Comparison of ENCODE assay signal across 8 cellular contexts in the genomic region with DNA sequence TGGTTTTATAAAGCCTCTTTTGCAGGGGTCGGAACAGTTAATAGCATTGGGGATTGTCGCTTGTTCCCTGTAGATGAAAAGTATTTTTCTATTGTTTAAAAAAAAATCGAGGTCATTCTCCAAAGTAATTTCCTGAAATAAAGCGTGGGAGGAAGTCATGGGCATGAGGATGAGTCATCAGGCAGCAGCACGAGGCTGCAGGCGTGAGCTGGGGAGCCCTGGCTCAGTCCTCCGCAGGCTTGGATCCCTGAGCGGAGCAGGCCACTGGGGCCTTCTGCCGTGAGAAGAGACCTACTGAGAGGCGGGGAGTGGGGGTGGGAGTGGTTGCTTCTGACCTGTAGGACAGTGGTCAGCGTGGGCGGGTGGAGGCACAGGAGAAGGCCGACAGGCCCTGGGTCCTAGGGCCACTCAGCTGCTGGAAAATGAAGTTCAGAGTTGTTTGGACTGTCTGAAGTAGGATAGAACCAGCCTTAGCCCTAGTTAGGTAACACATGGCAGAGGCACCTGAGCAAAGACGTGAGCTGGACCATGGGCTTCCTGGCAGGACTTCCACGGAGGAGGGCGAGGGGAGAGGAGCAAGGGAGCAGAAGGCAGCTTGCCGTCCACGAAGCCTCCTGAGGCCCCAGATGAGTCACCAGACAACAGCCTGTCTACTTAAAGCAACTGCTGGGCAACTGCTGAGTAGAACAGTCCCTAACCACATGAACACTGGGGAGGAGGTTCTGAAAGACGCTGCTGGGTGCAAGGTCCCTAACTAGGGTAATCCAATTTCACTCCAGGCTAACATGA. TPM values are rescaled to one million over a fixed set of nuclear protein-coding genes. Genes with fewer than 3 reads are reported as not detected.
A peak's percentile ranks its signal among the peaks of the same experiment; 100 is the strongest.
DNase-seq lines count a peak whose midpoint lies in the region; ATAC-seq and TF ChIP-seq lines count a peak whose summit lies in the region.

No MANE protein-coding gene starts in this region.

- H3K4me3 ChIP-seq in trophoblast cell (ENCODE audit: low read depth, low read length) (no peak overlapping the region), WERI-Rb-1 (ENCODE audit: low read depth, low read length) (no peak overlapping the region)

- H3K36me3 Mint-ChIP-seq in activated CD4-positive, alpha-beta T cell treated with anti-CD3 and anti-CD28 coated beads for 36 hours (ENCODE audit: low read depth): no peaks in the 10 kb centered on the region
- peaks cover 14% of the 10 kb centered on the region for H3K36me3 Mint-ChIP-seq in activated naive CD4-positive, alpha-beta T cell treated with anti-CD3 and anti-CD28 coated beads, Interleukin-2, amount 10 ng/mL, durations not matched to agents 7 days and 5 days

- peak overlapping the region; percentile 59 for H3K14ac ChIP-seq in trophoblast cell (ENCODE audit: low read length)

- peaks cover 32% of the 10 kb centered on the region for H3K4me1 Mint-ChIP-seq in activated CD4-positive, alpha-beta T cell treated with anti-CD3 and anti-CD28 coated beads for 36 hours
- peaks cover 33% of the 10 kb centered on the region for H3K4me1 Mint-ChIP-seq in activated naive CD4-positive, alpha-beta T cell treated with anti-CD3 and anti-CD28 coated beads, Interleukin-2, amount 10 ng/mL, durations not matched to agents 7 days and 5 days

- H3K36me3 ChIP-seq in trophoblast cell (ENCODE audit: control insufficient read depth in 1 of 2, insufficient read depth in 2 of 2, low read length in 2 of 2) (peaks cover 2% of the 10 kb centered on the region in 2 experiments), WERI-Rb-1 (no peaks in the 10 kb centered on the region)

- H2BK120ac ChIP-seq in trophoblast cell (ENCODE audit: insufficient read depth, low read length, poor library complexity): peak overlapping the region; percentile 25

- peak overlapping the region; percentile 31 for H2AK5ac ChIP-seq in trophoblast cell (ENCODE audit: low read length)

- peaks cover 3% of the 10 kb centered on the region for H3K9me3 ChIP-seq in trophoblast cell (ENCODE audit: insufficient read depth, low read depth, low read length)
- H3K9me3 ChIP-seq in WERI-Rb-1 (ENCODE audit: severe bottlenecking): no peaks in the 10 kb centered on the region

- no peak overlapping the region for H3K9ac ChIP-seq in trophoblast cell (ENCODE audit: low read length)

- peak overlapping the region; percentile 96 for H2BK12ac ChIP-seq in trophoblast cell (ENCODE audit: low read length)

- H3K27me3 Mint-ChIP-seq in activated CD4-positive, alpha-beta T cell treated with anti-CD3 and anti-CD28 coated beads for 36 hours: no peaks in the 10 kb centered on the region
- peaks cover under 1% of the 10 kb centered on the region for H3K27me3 Mint-ChIP-seq in activated naive CD4-positive, alpha-beta T cell treated with anti-CD3 and anti-CD28 coated beads, Interleukin-2, amount 10 ng/mL, durations not matched to agents 7 days and 5 days

- H3K9me3 Mint-ChIP-seq in activated CD4-positive, alpha-beta T cell treated with anti-CD3 and anti-CD28 coated beads for 36 hours (ENCODE audit: low read depth): peaks cover 2% of the 10 kb centered on the region
- H3K9me3 Mint-ChIP-seq in activated naive CD4-positive, alpha-beta T cell treated with anti-CD3 and anti-CD28 coated beads, Interleukin-2, amount 10 ng/mL, durations not matched to agents 7 days and 5 days: peaks cover 13% of the 10 kb centered on the region

- peak overlapping the region; percentile 71 for H4K8ac ChIP-seq in trophoblast cell (ENCODE audit: low read depth, low read length)

- peak overlapping the region; percentile 19 for H2AFZ ChIP-seq in trophoblast cell (ENCODE audit: insufficient read depth, low read length, poor library complexity)

- peak; percentile 59 for DNase-seq in activated CD4-positive, alpha-beta T cell treated with anti-CD3 and anti-CD28 coated beads for 36 hours
- no peak for DNase-seq in activated CD4-positive, alpha-beta T cell treated with anti-CD3 and anti-CD28 coated beads for 1 hour
- DNase-seq in NOMO-1 treated with DMSO at 0.1 percent for 48 hours (lab: John Stamatoyannopoulos, UW; ENCODE audit: unreplicated experiment) (peak; percentile 82), glomerular endothelial cell (ENCODE audit: extremely low read depth, low read depth, low spot score) (peak; percentile 72), trophoblast cell (peak; percentile 71 to 74), WERI-Rb-1 (no peak)
- peak; percentile 24 for DNase-seq in activated naive CD4-positive, alpha-beta T cell treated with anti-CD3 and anti-CD28 coated beads, Interleukin-2, amount 10 ng/mL, durations not matched to agents 7 days and 5 days

- no peak overlapping the region for H3K4ac ChIP-seq in trophoblast cell (ENCODE audit: low read depth, low read length)

- peak overlapping the region; percentile 55 for H4K12ac ChIP-seq in trophoblast cell (ENCODE audit: low read depth, low read length)

- peaks cover 24% of the 10 kb centered on the region for H3K79me1 ChIP-seq in trophoblast cell (ENCODE audit: low read length)

- CTCF ChIA-PET in activated CD4-positive, alpha-beta T cell treated with anti-CD3 and anti-CD28 coated beads for 36 hours (lab: Charles Lee): interaction anchor here (0.6 to 1.9 kb wide), 5 partner anchors 9 to 772 kb away, joined by 3 to 6 read pairs (median 3); partner anchors contain the start of genes SOCS4 and WDHD1
- CTCF ChIA-PET in activated naive CD4-positive, alpha-beta T cell treated with anti-CD3 and anti-CD28 coated beads, Interleukin-2, amount 10 ng/mL, durations not matched to agents 7 days and 5 days (lab: Charles Lee): no interaction called here

- H3K27ac Mint-ChIP-seq in activated CD4-positive, alpha-beta T cell treated with anti-CD3 and anti-CD28 coated beads for 36 hours: peak overlapping the region; percentile 73
- no peak overlapping the region for H3K27ac Mint-ChIP-seq in activated naive CD4-positive, alpha-beta T cell treated with anti-CD3 and anti-CD28 coated beads, Interleukin-2, amount 10 ng/mL, durations not matched to agents 7 days and 5 days

- H3K4me1 ChIP-seq in trophoblast cell (ENCODE audit: control insufficient read depth in 1 of 2, insufficient read depth in 2 of 2, low read length in 2 of 2): peaks cover 17 to 24% of the 10 kb centered on the region in 2 experiments

- H3K18ac ChIP-seq in trophoblast cell (ENCODE audit: low read length): peak overlapping the region; percentile 79

- POLR2A ChIA-PET in activated CD4-positive, alpha-beta T cell treated with anti-CD3 and anti-CD28 coated beads for 36 hours (lab: Charles Lee): interaction anchor here (0.6 kb wide), 1 partner anchor 10 kb away, joined by 5 read pairs; no protein-coding TSS in a partner anchor

- TF ChIP-seq CTCF in WERI-Rb-1 (IDR thresholded peaks at IDR 0.05; ENCODE audit: low read depth, low read length): no peak

- peak overlapping the region; percentile 64 for H4K91ac ChIP-seq in trophoblast cell (ENCODE audit: low read depth, low read length)

- H3K27ac ChIP-seq in trophoblast cell (ENCODE audit: low read depth, low read length) (peak overlapping the region; percentile 77), WERI-Rb-1 (no peak overlapping the region)

- peaks cover 3% of the 10 kb centered on the region for H3K79me2 ChIP-seq in trophoblast cell (ENCODE audit: control insufficient read depth, insufficient read depth, low read length, poor library complexity)

- H3K4me2 ChIP-seq in trophoblast cell (ENCODE audit: low read length): no peak overlapping the region

- peak overlapping the region; percentile 47 for H2BK5ac ChIP-seq in trophoblast cell (ENCODE audit: low read depth, low read length, poor library complexity)

- ATAC-seq in activated CD4-positive, alpha-beta T cell treated with anti-CD3 and anti-CD28 coated beads for 36 hours: peak; percentile 94
- ATAC-seq in GM19452 (IDR thresholded peaks at IDR 0.05; ENCODE audit: unreplicated experiment): no peak

- H3K23ac ChIP-seq in trophoblast cell (ENCODE audit: low read length): no peak overlapping the region

- intact Hi-C loops in activated CD4-positive, alpha-beta T cell treated with anti-CD3 and anti-CD28 coated beads for 36 hours (cut with DNase I, micrococcal nuclease): no loop called here

- no CpG with 5 or more reads among the region's 19 CpGs for WGBS in trophoblast cell (ENCODE audit: extremely low coverage, insufficient coverage, insufficient read length)

- H3K27me3 ChIP-seq in trophoblast cell (ENCODE audit: insufficient read depth, low read length) (no peaks in the 10 kb centered on the region), WERI-Rb-1 (ENCODE audit: insufficient read depth, low read depth, severe bottlenecking) (no peaks in the 10 kb centered on the region)

- H3K4me3 Mint-ChIP-seq in activated CD4-positive, alpha-beta T cell treated with anti-CD3 and anti-CD28 coated beads for 36 hours: peak overlapping the region; percentile 19
- H3K4me3 Mint-ChIP-seq in activated naive CD4-positive, alpha-beta T cell treated with anti-CD3 and anti-CD28 coated beads, Interleukin-2, amount 10 ng/mL, durations not matched to agents 7 days and 5 days: no peak overlapping the region

RNA-seq across cellular contexts. Expression of gene LGALS3, which starts 21.1 kb away (rescaled TPM):
- 1 to 10 TPM; 6.5 to 7.8 TPM for total RNA-seq in activated CD4-positive, alpha-beta T cell treated with anti-CD3 and anti-CD28 coated beads for 36 hours
- total RNA-seq in glomerular endothelial cell: 38.2 and 61.0 TPM in 2 replicates
- 107 and 114 TPM in 2 replicates for polyA plus RNA-seq in trophoblast cell (2013)

RNA-seq across cellular contexts. Expression of gene MAPK1IP1L, which starts 56.5 kb away (rescaled TPM):
- 100 to 1,000 TPM in 1 of 2 experiments, 10 to 100 TPM in 1; 98.6 to 180 TPM for total RNA-seq in activated CD4-positive, alpha-beta T cell treated with anti-CD3 and anti-CD28 coated beads for 36 hours
- 82.1 and 86.0 TPM in 2 replicates for total RNA-seq in glomerular endothelial cell
- 125 and 127 TPM in 2 replicates for polyA plus RNA-seq in trophoblast cell (2013)

Comparison
In these comparisons a context has a peak if more than half of its experiments do, and no peak if none do; other contexts are left out.
1. DNase-seq: peak in activated CD4-positive, alpha-beta T cell treated with anti-CD3 and anti-CD28 coated beads for 36 hours (single experiment), NOMO-1 treated with DMSO at 0.1 percent for 48 hours (single experiment), activated naive CD4-positive, alpha-beta T cell treated with anti-CD3 and anti-CD28 coated beads, Interleukin-2, amount 10 ng/mL, durations not matched to agents 7 days and 5 days (single experiment), glomerular endothelial cell (single experiment) and trophoblast cell (2 of 2); none in activated CD4-positive, alpha-beta T cell treated with anti-CD3 and anti-CD28 coated beads for 1 hour (single experiment) and WERI-Rb-1 (single experiment).